ENCODE assay signal across 13 cellular contexts in the genomic region with DNA sequence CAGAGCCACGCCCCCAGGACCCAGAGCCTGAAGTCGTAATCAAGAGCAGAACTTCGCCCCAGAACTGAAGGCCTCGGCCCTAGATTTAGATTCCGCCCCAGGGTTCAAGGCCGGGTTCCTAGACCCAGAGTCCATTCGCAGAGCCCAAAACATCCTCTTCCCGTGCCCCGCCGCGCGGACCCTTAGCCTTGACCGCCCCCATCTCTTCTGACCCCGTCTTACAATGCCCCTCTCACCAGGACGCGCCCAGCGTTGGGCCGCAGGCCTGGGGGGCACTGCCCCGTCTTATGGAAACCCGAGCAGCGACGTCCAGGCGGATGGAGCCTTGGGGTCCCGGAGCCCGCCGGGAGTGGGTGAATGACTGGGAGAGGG. TPM values are rescaled to one million over a fixed set of nuclear protein-coding genes. Genes with fewer than 3 reads are reported as not detected.
DNase-seq lines count a peak whose midpoint lies in the region; ATAC-seq, FAIRE-seq and TF ChIP-seq lines count a peak whose summit lies in the region.
"Had no signal": no experiment of that assay in that cellular context is flagged by ENCODE, and none has a peak within 500 bp of the region (broad histone marks: within the 10 kb centered on the region; RNA-seq: fewer than 3 reads in every experiment).

No MANE protein-coding gene starts in this region.

- H3K27ac Mint-ChIP-seq in activated T-cell treated with anti-CD3 and anti-CD28 coated beads, Interleukin-2, amount 50 U/mL, for 72 hours, result no peak overlapping the region
- H3K27ac Mint-ChIP-seq in activated CD4-positive, alpha-beta memory T cell treated with anti-CD3 and anti-CD28 coated beads for 36 hours, result no peak overlapping the region
- H3K27ac Mint-ChIP-seq in immature natural killer cell, result peak overlapping the region in 5 of 6 donors; percentile 38 to 73 (median 50)
- H3K27ac Mint-ChIP-seq in stimulated activated naive B cell treated with anti-CD40 and anti-IgM and Interleukin-4, amounts not matched to agents 10 μg/mL and 1 μg/mL and 100 μg/mL, for 72 hours, result peak overlapping the region; percentile 81

- H3K4me1 Mint-ChIP-seq in activated T-cell treated with anti-CD3 and anti-CD28 coated beads, Interleukin-2, amount 50 U/mL, for 72 hours (ENCODE audit: low read depth), result peaks cover 17% of the 10 kb centered on the region
- H3K4me1 Mint-ChIP-seq in activated CD4-positive, alpha-beta memory T cell treated with anti-CD3 and anti-CD28 coated beads for 36 hours (ENCODE audit: low read depth), result peaks cover 10% of the 10 kb centered on the region
- peaks cover 20 to 24% of the 10 kb centered on the region in 2 donors for H3K4me1 Mint-ChIP-seq in immature natural killer cell
- H3K4me1 Mint-ChIP-seq in stimulated activated naive B cell treated with anti-CD40 and anti-IgM and Interleukin-4, amounts not matched to agents 10 μg/mL and 1 μg/mL and 100 μg/mL, for 72 hours, result peaks cover 37 to 70% of the 10 kb centered on the region in 2 donors

- H3K4me3 ChIP-seq in kidney (ENCODE audit: low read length in 2 of 2), result no peak overlapping the region

- DNase-seq in activated T-cell treated with anti-CD3 and anti-CD28 coated beads, Interleukin-2, amount 50 U/mL, for 72 hours, result no peak
- no peak for DNase-seq in activated T-cell treated with anti-CD3 and anti-CD28 coated beads, Interleukin-2, amount 50 U/mL, for 48 hours
- no peak for DNase-seq in activated CD4-positive, alpha-beta memory T cell treated with anti-CD3 and anti-CD28 coated beads for 36 hours
- DNase-seq in immature natural killer cell (no peak), NCI-H128 (lab: John Stamatoyannopoulos, UW; ENCODE audit: unreplicated experiment) (no peak), kidney (no peak)
- no peak for DNase-seq in stimulated activated naive B cell treated with anti-CD40 and anti-IgM and Interleukin-4, amounts not matched to agents 10 μg/mL and 1 μg/mL and 100 μg/mL, for 72 hours
- DNase-seq: KG1, NCI-H1436 treated with DMSO at 0.1 percent for 48 hours, NCI-H510A had no signal

- H3K36me3 ChIP-seq in kidney (ENCODE audit: control insufficient read depth in 1 of 2, insufficient read depth in 2 of 2, low read length in 2 of 2), result no peaks in the 10 kb centered on the region
- H3K36me3 ChIP-seq: brain microvascular endothelial cell had no signal

- CTCF ChIA-PET in activated CD4-positive, alpha-beta memory T cell treated with anti-CD3 and anti-CD28 coated beads for 36 hours (lab: Charles Lee), result interaction anchor here (0.9 to 2.1 kb wide), 5 partner anchors 8 to 90 kb away, joined by 3 to 14 read pairs (median 4); a partner anchor contains a TSS

- POLR2A ChIA-PET in activated CD4-positive, alpha-beta memory T cell treated with anti-CD3 and anti-CD28 coated beads for 36 hours (lab: Charles Lee), result no interaction called here

- H3K9ac ChIP-seq in kidney (ENCODE audit: low read length in 2 of 2), result no peak overlapping the region

- no peaks in the 10 kb centered on the region for H3K9me3 Mint-ChIP-seq in activated T-cell treated with anti-CD3 and anti-CD28 coated beads, Interleukin-2, amount 50 U/mL, for 72 hours
- no peaks in the 10 kb centered on the region for H3K9me3 Mint-ChIP-seq in activated CD4-positive, alpha-beta memory T cell treated with anti-CD3 and anti-CD28 coated beads for 36 hours
- no peaks in the 10 kb centered on the region for H3K9me3 Mint-ChIP-seq in immature natural killer cell
- H3K9me3 Mint-ChIP-seq in stimulated activated naive B cell treated with anti-CD40 and anti-IgM and Interleukin-4, amounts not matched to agents 10 μg/mL and 1 μg/mL and 100 μg/mL, for 72 hours, result peaks cover 0 to 6% of the 10 kb centered on the region in 2 donors

- H3K4me1 ChIP-seq in kidney (ENCODE audit: control insufficient read depth in 1 of 2, insufficient read depth in 1 of 2, low read depth in 1 of 2, low read length in 2 of 2), result no peaks in the 10 kb centered on the region

- H3K4me3 Mint-ChIP-seq in activated T-cell treated with anti-CD3 and anti-CD28 coated beads, Interleukin-2, amount 50 U/mL, for 72 hours, result peak overlapping the region; percentile 77 to 87
- peak overlapping the region; percentile 56 for H3K4me3 Mint-ChIP-seq in activated CD4-positive, alpha-beta memory T cell treated with anti-CD3 and anti-CD28 coated beads for 36 hours
- H3K4me3 Mint-ChIP-seq in immature natural killer cell, result peak overlapping the region; percentile 75 to 85 (median 81)
- H3K4me3 Mint-ChIP-seq in stimulated activated naive B cell treated with anti-CD40 and anti-IgM and Interleukin-4, amounts not matched to agents 10 μg/mL and 1 μg/mL and 100 μg/mL, for 72 hours, result peak overlapping the region; percentile 49 to 61

- H3K36me3 Mint-ChIP-seq in activated T-cell treated with anti-CD3 and anti-CD28 coated beads, Interleukin-2, amount 50 U/mL, for 72 hours (ENCODE audit: insufficient read depth in 2 of 2), result peaks cover 0 to 2% of the 10 kb centered on the region in 2 donors
- H3K36me3 Mint-ChIP-seq in activated CD4-positive, alpha-beta memory T cell treated with anti-CD3 and anti-CD28 coated beads for 36 hours, result no peaks in the 10 kb centered on the region
- no peaks in the 10 kb centered on the region for H3K36me3 Mint-ChIP-seq in immature natural killer cell
- H3K36me3 Mint-ChIP-seq in stimulated activated naive B cell treated with anti-CD40 and anti-IgM and Interleukin-4, amounts not matched to agents 10 μg/mL and 1 μg/mL and 100 μg/mL, for 72 hours, result peaks cover 55 to 57% of the 10 kb centered on the region in 2 donors

- H3K27ac ChIP-seq in kidney (ENCODE audit: low read depth in 2 of 2, low read length in 2 of 2), result no peak overlapping the region
- H3K27ac ChIP-seq: brain microvascular endothelial cell had no signal

- no peak for ATAC-seq in activated T-cell treated with anti-CD3 and anti-CD28 coated beads, Interleukin-2, amount 50 U/mL, for 72 hours (replicated peaks in 1 of 2)
- no peak for ATAC-seq in stimulated activated naive B cell treated with anti-CD40 and anti-IgM and Interleukin-4, amounts not matched to agents 10 μg/mL and 1 μg/mL and 100 μg/mL, for 72 hours (replicated peaks)
- no peak for ATAC-seq in GM21423 (IDR thresholded peaks at IDR 0.05; ENCODE audit: unreplicated experiment)

- no peaks in the 10 kb centered on the region for H3K27me3 Mint-ChIP-seq in activated T-cell treated with anti-CD3 and anti-CD28 coated beads, Interleukin-2, amount 50 U/mL, for 72 hours (ENCODE audit: low read depth)
- H3K27me3 Mint-ChIP-seq in activated CD4-positive, alpha-beta memory T cell treated with anti-CD3 and anti-CD28 coated beads for 36 hours, result no peaks in the 10 kb centered on the region
- H3K27me3 Mint-ChIP-seq in immature natural killer cell (ENCODE audit: low read depth in 3 of 3), result peaks cover 0 to 5% (median 3%) of the 10 kb centered on the region in 3 donors
- no peaks in the 10 kb centered on the region for H3K27me3 Mint-ChIP-seq in stimulated activated naive B cell treated with anti-CD40 and anti-IgM and Interleukin-4, amounts not matched to agents 10 μg/mL and 1 μg/mL and 100 μg/mL, for 72 hours

- FAIRE-seq in kidney (lab: Jason Lieb, UNC), result no peak
- FAIRE-seq: H54 had no signal

- intact Hi-C loops in activated CD4-positive, alpha-beta memory T cell treated with anti-CD3 and anti-CD28 coated beads for 36 hours (cut with micrococcal nuclease), result loop anchor here (1.0 kb wide), 1 partner anchor 11 kb away; a partner anchor contains a TSS
- intact Hi-C loops in kidney (cut with DNase I), result no loop called here

- TF ChIP-seq CTCF in kidney (IDR thresholded peaks at IDR 0.05; ENCODE audit: borderline replicate concordance, extremely low read depth, insufficient read depth), result no peak

- H3K9me3 ChIP-seq in kidney (ENCODE audit: control insufficient read depth in 1 of 2, low read length in 2 of 2), result no peaks in the 10 kb centered on the region

RNA-seq across cellular contexts. Expression of a gene that starts 5.0 kb away (rescaled TPM):
- total RNA-seq in activated T-cell treated with anti-CD3 and anti-CD28 coated beads, Interleukin-2, amount 50 U/mL, for 72 hours, result 1 to 10 TPM; 1.3 to 1.4 TPM
- under 1 TPM in 1 of 2 experiments, not detected in 1; 0.29 TPM for total RNA-seq in activated CD4-positive, alpha-beta memory T cell treated with anti-CD3 and anti-CD28 coated beads for 36 hours
- polyA plus RNA-seq in immature natural killer cell (under 1 TPM; 0.18 to 0.29 (median 0.27) TPM), kidney (ENCODE audit: insufficient read depth, low read depth, low replicate concordance) (0.47 TPM)
- 2.6 TPM for total RNA-seq in kidney

RNA-seq across cellular contexts. Expression of a gene that starts 11.7 kb away (rescaled TPM):
- 10 to 100 TPM; 10.8 to 14.1 TPM for total RNA-seq in activated T-cell treated with anti-CD3 and anti-CD28 coated beads, Interleukin-2, amount 50 U/mL, for 72 hours
- total RNA-seq in activated CD4-positive, alpha-beta memory T cell treated with anti-CD3 and anti-CD28 coated beads for 36 hours, result 10 to 100 TPM; 11.3 to 12.0 TPM
- polyA plus RNA-seq in immature natural killer cell (10 to 100 TPM in 1 of 3 donors, 1 to 10 TPM in 2; 6.3 to 13.9 (median 9.6) TPM), kidney (ENCODE audit: insufficient read depth, low read depth, low replicate concordance) (21.0 TPM)
- total RNA-seq in kidney, result 30.1 TPM

RNA-seq across cellular contexts. Expression of a gene that starts 14.0 kb away (rescaled TPM):
- total RNA-seq in activated T-cell treated with anti-CD3 and anti-CD28 coated beads, Interleukin-2, amount 50 U/mL, for 72 hours, result 10 to 100 TPM; 81.1 to 97.6 TPM
- 10 to 100 TPM; 57.7 to 64.6 TPM for total RNA-seq in activated CD4-positive, alpha-beta memory T cell treated with anti-CD3 and anti-CD28 coated beads for 36 hours
- polyA plus RNA-seq in immature natural killer cell (10 to 100 TPM; 22.2 to 37.3 (median 33.0) TPM), kidney (ENCODE audit: insufficient read depth, low read depth, low replicate concordance) (8.9 TPM)
- total RNA-seq in kidney, result 31.0 TPM

RNA-seq across cellular contexts. Expression of a gene that starts 37.8 kb away (rescaled TPM):
- 10 to 100 TPM; 21.1 to 23.6 TPM for total RNA-seq in activated T-cell treated with anti-CD3 and anti-CD28 coated beads, Interleukin-2, amount 50 U/mL, for 72 hours
- total RNA-seq in activated CD4-positive, alpha-beta memory T cell treated with anti-CD3 and anti-CD28 coated beads for 36 hours, result 10 to 100 TPM; 11.3 to 12.0 TPM
- polyA plus RNA-seq in immature natural killer cell (10 to 100 TPM; 21.1 to 53.1 (median 30.2) TPM), kidney (ENCODE audit: insufficient read depth, low read depth, low replicate concordance) (34.5 TPM)
- total RNA-seq in kidney, result 38.4 TPM

RNA-seq across cellular contexts. Expression of a gene that starts 48.1 kb away (rescaled TPM):
- total RNA-seq in activated T-cell treated with anti-CD3 and anti-CD28 coated beads, Interleukin-2, amount 50 U/mL, for 72 hours, result 100 to 1,000 TPM; 254 to 360 TPM
- 100 to 1,000 TPM; 250 to 276 TPM for total RNA-seq in activated CD4-positive, alpha-beta memory T cell treated with anti-CD3 and anti-CD28 coated beads for 36 hours
- polyA plus RNA-seq in immature natural killer cell, result 100 to 1,000 TPM; 198 to 343 (median 220) TPM
- total RNA-seq in kidney, result 12.5 TPM
- 8.3 TPM for polyA plus RNA-seq in kidney (ENCODE audit: insufficient read depth, low read depth, low replicate concordance)

Comparison
In these comparisons a context has a peak if more than half of its experiments do, and no peak if none do; other contexts are left out.
1. H3K27ac Mint-ChIP-seq: peak in immature natural killer cell (5 of 6) and stimulated activated naive B cell treated with anti-CD40 and anti-IgM and Interleukin-4, amounts not matched to agents 10 μg/mL and 1 μg/mL and 100 μg/mL, for 72 hours (single experiment); none in activated T-cell treated with anti-CD3 and anti-CD28 coated beads, Interleukin-2, amount 50 U/mL, for 72 hours (single experiment) and activated CD4-positive, alpha-beta memory T cell treated with anti-CD3 and anti-CD28 coated beads for 36 hours (single experiment).
2. Peak in every context shown above with its lines, with median percentiles within 50 percentile points of each other: H3K4me3 Mint-ChIP-seq.